5 cellular contexts compared by ENCODE assay signal in the genomic region with DNA sequence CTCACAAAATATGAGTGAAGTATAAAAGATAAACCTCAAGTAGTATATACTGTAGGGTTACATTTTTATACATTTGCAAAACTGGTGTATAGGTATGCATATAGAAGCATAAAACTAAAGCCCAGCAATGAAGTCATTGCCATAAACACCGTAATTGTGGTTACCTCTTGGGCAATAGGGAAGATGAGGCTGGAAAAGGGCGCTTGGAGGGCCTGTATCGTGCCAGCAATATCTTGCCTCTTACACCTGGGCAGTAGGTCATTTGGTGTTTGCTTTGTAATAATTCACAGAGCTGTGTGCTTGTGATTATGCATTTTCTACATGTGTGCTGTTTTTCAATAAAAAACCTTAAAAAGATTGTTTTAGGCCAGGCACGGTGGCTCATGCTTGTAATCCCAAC.
"Had no signal": no experiment of that assay in that cellular context is flagged by ENCODE, and none has a peak within 500 bp of the region (broad histone marks: within the 10 kb centered on the region; RNA-seq: fewer than 3 reads in every experiment).

No MANE protein-coding gene starts in this region.

- ATAC-seq: GM23338, K562 had no signal

- DNase-seq: H9, HCEC 1CT, IMR-90 had no signal

- H3K4me3 ChIP-seq: GM23338, K562 had no signal
